Comparison of ENCODE assay signal across 8 cellular contexts in the genomic region with DNA sequence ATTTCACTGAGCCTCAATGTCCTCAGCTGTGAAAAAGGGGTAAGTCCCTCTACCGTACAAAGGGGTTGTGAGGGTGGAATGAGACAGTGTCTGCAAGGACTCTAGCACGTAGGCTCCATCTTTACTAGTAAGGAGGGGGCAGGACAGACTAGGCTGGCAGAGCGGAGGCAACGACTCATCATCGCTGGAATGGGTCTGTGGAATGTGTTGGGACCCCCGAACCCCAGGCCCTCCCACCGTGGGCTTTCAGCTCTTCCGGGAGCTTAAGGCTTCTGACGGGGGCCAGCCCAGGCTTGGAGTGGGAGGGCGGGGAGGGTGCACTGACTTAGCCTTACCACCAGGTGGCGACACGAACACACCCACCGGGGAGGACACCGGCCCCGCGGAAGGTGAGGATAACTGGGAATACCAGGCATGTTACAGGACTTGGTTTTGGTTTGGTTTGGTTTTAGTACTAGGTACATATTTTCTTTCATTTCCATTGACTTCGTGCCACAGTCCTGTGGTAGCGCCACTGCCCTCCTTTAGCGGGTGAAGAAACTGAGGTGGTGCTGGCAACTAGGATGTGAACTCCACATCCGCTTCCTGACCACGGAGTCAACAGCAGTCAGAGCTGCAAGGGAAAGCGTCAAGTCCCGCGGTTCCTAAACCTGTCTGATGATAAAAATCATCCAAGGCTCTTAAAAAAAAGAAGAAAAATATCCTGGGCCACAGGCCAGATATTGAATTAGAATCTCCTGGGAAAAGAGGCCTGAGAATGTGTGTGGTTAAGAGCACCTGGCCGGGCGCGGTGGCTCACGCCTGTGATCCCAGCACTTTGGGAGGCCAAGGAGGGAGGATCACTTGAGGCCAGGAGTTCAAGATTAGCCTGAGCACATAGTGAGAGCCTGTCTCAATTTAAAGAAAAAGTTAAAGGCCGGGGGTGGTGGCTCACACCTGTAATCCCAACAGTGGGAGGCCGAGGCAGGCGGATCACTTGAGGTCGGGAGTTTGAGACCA. TPM values are rescaled to one million over a fixed set of nuclear protein-coding genes. Genes with fewer than 3 reads are reported as not detected.
DNase-seq lines count a peak whose midpoint lies in the region; ATAC-seq and TF ChIP-seq lines count a peak whose summit lies in the region.

No MANE protein-coding gene starts in this region.

- H3K4me3 Mint-ChIP-seq in neural crest cell, result no peak overlapping the region

- H3K9me3 Mint-ChIP-seq in neural crest cell, result no peaks in the 10 kb centered on the region

- peak overlapping the region; percentile 42; the same call in 1 of the 2 replicates for H3K9ac ChIP-seq in OCI-LY3 (ENCODE audit: low read length)

- H3K9me3 ChIP-seq in OCI-LY3 (ENCODE audit: insufficient read depth, low read length), result no peaks in the 10 kb centered on the region

- ATAC-seq in stimulated activated naive CD8-positive, alpha-beta T cell treated with anti-CD3 and anti-CD28 coated beads, Interleukin-15, Interleukin-2, amounts not matched to agents 100 U/mL and 50 U/mL, for 24 hours, result peak; percentile 88
- ATAC-seq in HG03175 (IDR thresholded peaks at IDR 0.05; ENCODE audit: unreplicated experiment), result no peak

- no peak overlapping the region for H3K27ac ChIP-seq in OCI-LY3 (ENCODE audit: low read length)

- H3K4me2 ChIP-seq in OCI-LY3 (ENCODE audit: low read length), result peak overlapping the region; percentile 88

- no peaks in the 10 kb centered on the region; the same call in 1 of the 2 replicates for H3K27me3 ChIP-seq in OCI-LY3 (ENCODE audit: low read depth, low read length)

- H3K4me3 ChIP-seq in OCI-LY3 (ENCODE audit: low read length) (peak overlapping the region; percentile 66), fibroblast of mammary gland (ENCODE audit: control insufficient read depth, low read depth, low read length) (peak overlapping the region; percentile 33)

- no peaks in the 10 kb centered on the region for H4K20me1 ChIP-seq in OCI-LY3 (ENCODE audit: insufficient read depth, low read length)

- H2AFZ ChIP-seq in OCI-LY3 (ENCODE audit: low read depth, low read length), result peak overlapping the region; percentile 95

- peaks cover 2% of the 10 kb centered on the region for H3K27me3 Mint-ChIP-seq in neural crest cell (ENCODE audit: low read depth)

- DNase-seq in DMS79 (lab: John Stamatoyannopoulos, UW) (peak; percentile 56), HS-27A (ENCODE audit: low read depth) (peak; percentile 29), fibroblast of mammary gland (ENCODE audit: low read depth) (peak; percentile 56), neural crest cell (ENCODE audit: low read depth, low spot score) (peak; percentile 89)
- peak; percentile 87 to 89 for DNase-seq in activated T-cell treated with anti-CD3 and anti-CD28 coated beads, Interleukin-2, amount 50 U/mL, for 48 hours
- DNase-seq in stimulated activated naive CD8-positive, alpha-beta T cell treated with anti-CD3 and anti-CD28 coated beads, Interleukin-15, Interleukin-2, amounts not matched to agents 100 U/mL and 50 U/mL, for 24 hours, result peak; percentile 87

- peaks cover 9% of the 10 kb centered on the region for H3K4me1 ChIP-seq in OCI-LY3 (ENCODE audit: low read length)

- no peak overlapping the region for H3K27ac Mint-ChIP-seq in neural crest cell (ENCODE audit: unreplicated experiment)

- no peaks in the 10 kb centered on the region for H3K79me2 ChIP-seq in OCI-LY3 (ENCODE audit: low read length)

- no peaks in the 10 kb centered on the region for H3K36me3 ChIP-seq in OCI-LY3 (replicated peaks; ENCODE audit: low read depth, low read length)

- peaks cover 6% of the 10 kb centered on the region for H3K4me1 Mint-ChIP-seq in neural crest cell

- TF ChIP-seq CTCF in OCI-LY3 (IDR thresholded peaks at IDR 0.05; ENCODE audit: low read depth, low read length), result peak; percentile 70
- peak; percentile 91 for TF ChIP-seq CTCF in fibroblast of mammary gland (conservative IDR thresholded peaks at IDR 0.05; ENCODE audit: control insufficient read depth, insufficient read depth, low read depth, low read length)
- peak; percentile 98 for TF ChIP-seq CTCF in neural crest cell (conservative IDR thresholded peaks at IDR 0.05)

- H3K36me3 Mint-ChIP-seq in neural crest cell (ENCODE audit: low read depth), result no peaks in the 10 kb centered on the region

RNA-seq across cellular contexts. Expression of gene TULP1, which starts 10.3 kb away (rescaled TPM):
- total RNA-seq in neural crest cell, result not detected in 2 replicates

RNA-seq across cellular contexts. Expression of gene TEAD3, which starts 26.1 kb away (rescaled TPM):
- 18.0 and 19.2 TPM in 2 replicates for total RNA-seq in neural crest cell

RNA-seq across cellular contexts. Expression of gene RPL10A, which starts 54.8 kb away (rescaled TPM):
- total RNA-seq in neural crest cell, result 1,717 and 1,733 TPM in 2 replicates

Comparison
In these comparisons a context has a peak if more than half of its experiments do, and no peak if none do; other contexts are left out.
1. DNase-seq: peak in every context shown above with its lines; median percentile 89 in neural crest cell; 88 in activated T-cell treated with anti-CD3 and anti-CD28 coated beads, Interleukin-2, amount 50 U/mL, for 48 hours; 87 in stimulated activated naive CD8-positive, alpha-beta T cell treated with anti-CD3 and anti-CD28 coated beads, Interleukin-15, Interleukin-2, amounts not matched to agents 100 U/mL and 50 U/mL, for 24 hours; 56 in DMS79; 56 in fibroblast of mammary gland; 29 in HS-27A.